ENCODE assay signal across 24 cellular contexts in genomic region chr2:87401726-87402345, GRCh38.
DNase-seq lines count a peak whose midpoint lies in the region; ATAC-seq lines count a peak whose summit lies in the region.
"Had no signal": no experiment of that assay in that cellular context is flagged by ENCODE, and none has a peak within 500 bp of the region (broad histone marks: within the 10 kb centered on the region; RNA-seq: fewer than 3 reads in every experiment).

No MANE protein-coding gene starts in this region.

- no peaks in the 10 kb centered on the region for H3K36me3 Mint-ChIP-seq in natural killer cell treated with Interleukin-12 subunit alpha and Interleukin-12 subunit beta and Interleukin-15 and Interleukin-18, amount 100 ng/mL, for 72 hours
- H3K36me3 Mint-ChIP-seq: CD4-positive, alpha-beta memory T cell had no signal

- H3K4me1 Mint-ChIP-seq in natural killer cell treated with Interleukin-12 subunit alpha and Interleukin-12 subunit beta and Interleukin-15 and Interleukin-18, amount 100 ng/mL, for 72 hours (ENCODE audit: low read depth in 2 of 2) = no peaks in the 10 kb centered on the region
- H3K4me1 Mint-ChIP-seq: CD4-positive, alpha-beta memory T cell had no signal

- no peak overlapping the region for H3K4me3 Mint-ChIP-seq in natural killer cell treated with Interleukin-12 subunit alpha and Interleukin-12 subunit beta and Interleukin-15 and Interleukin-18, amount 100 ng/mL, for 72 hours
- H3K4me3 Mint-ChIP-seq: CD4-positive, alpha-beta memory T cell; HFFc6 had no signal

- no peak for ATAC-seq in Right ventricle myocardium superior (ENCODE audit: poor library complexity)
- ATAC-seq in natural killer cell treated with Interleukin-12 subunit alpha and Interleukin-12 subunit beta and Interleukin-15 and Interleukin-18, amount 100 ng/mL, for 72 hours = no peak
- ATAC-seq: A549, GM12878 had no signal

- DNase-seq in cardiac septum (ENCODE audit: low spot score) = peak; percentile 53
- DNase-seq in Right ventricle myocardium superior = no peak
- DNase-seq in ecto neural progenitor cell (ENCODE audit: low spot score) = peak; percentile 21
- DNase-seq in kidney tubule cell (ENCODE audit: low spot score) = peak; percentile 1
- no peak for DNase-seq in natural killer cell treated with Interleukin-12 subunit alpha and Interleukin-12 subunit beta and Interleukin-15 and Interleukin-18, amount 100 ng/mL, for 72 hours (ENCODE audit: low spot score)
- DNase-seq in ACHN = no peak
- no peak for DNase-seq in stimulated activated CD4-positive, alpha-beta T cell treated with anti-CD3 and anti-CD28 coated beads, Interleukin-4, amount 100 ng/mL, for 4 hours
- DNase-seq: C1 segment of cervical spinal cord, COR-L47, GOT3, HFFc6, KG1, MM.1S, NCI-H1048, NCI-H1417, NCI-H1694, NCI-H2029 treated with DMSO at 0.1 percent for 48 hours, NCI-H446 treated with DMSO at 0.1 percent for 48 hours, NCI-H526, RPMI8226, SHP77 had no signal

- intact Hi-C loops in cardiac septum (cut with DNase I) = no loop called here
- intact Hi-C loops in Right ventricle myocardium superior (cut with DNase I) = no loop called here

- peaks cover 3% of the 10 kb centered on the region for H3K9me3 Mint-ChIP-seq in natural killer cell treated with Interleukin-12 subunit alpha and Interleukin-12 subunit beta and Interleukin-15 and Interleukin-18, amount 100 ng/mL, for 72 hours

- in situ Hi-C loops in ACHN (cut with HindIII; ENCODE audit: low pct_ligation_motif_present, low pct_unique_long_range_greater_than_20kb, low sequenced_read_pairs) = no loop called here

- no peaks in the 10 kb centered on the region for H3K27me3 Mint-ChIP-seq in natural killer cell treated with Interleukin-12 subunit alpha and Interleukin-12 subunit beta and Interleukin-15 and Interleukin-18, amount 100 ng/mL, for 72 hours
- H3K27me3 Mint-ChIP-seq: CD4-positive, alpha-beta memory T cell had no signal

- H3K27ac Mint-ChIP-seq in natural killer cell treated with Interleukin-12 subunit alpha and Interleukin-12 subunit beta and Interleukin-15 and Interleukin-18, amount 100 ng/mL, for 72 hours = no peak overlapping the region
- H3K27ac Mint-ChIP-seq: CD4-positive, alpha-beta memory T cell; HFFc6 had no signal

Comparison
In these comparisons a context has a peak if more than half of its experiments do, and no peak if none do; other contexts are left out.
1. DNase-seq: peak in cardiac septum (single experiment), ecto neural progenitor cell (single experiment) and kidney tubule cell (single experiment); none in Right ventricle myocardium superior (single experiment), natural killer cell treated with Interleukin-12 subunit alpha and Interleukin-12 subunit beta and Interleukin-15 and Interleukin-18, amount 100 ng/mL, for 72 hours (single experiment), ACHN (single experiment) and stimulated activated CD4-positive, alpha-beta T cell treated with anti-CD3 and anti-CD28 coated beads, Interleukin-4, amount 100 ng/mL, for 4 hours (0 of 2).